Comparison of ENCODE assay signal across 7 cellular contexts in the genomic region with DNA sequence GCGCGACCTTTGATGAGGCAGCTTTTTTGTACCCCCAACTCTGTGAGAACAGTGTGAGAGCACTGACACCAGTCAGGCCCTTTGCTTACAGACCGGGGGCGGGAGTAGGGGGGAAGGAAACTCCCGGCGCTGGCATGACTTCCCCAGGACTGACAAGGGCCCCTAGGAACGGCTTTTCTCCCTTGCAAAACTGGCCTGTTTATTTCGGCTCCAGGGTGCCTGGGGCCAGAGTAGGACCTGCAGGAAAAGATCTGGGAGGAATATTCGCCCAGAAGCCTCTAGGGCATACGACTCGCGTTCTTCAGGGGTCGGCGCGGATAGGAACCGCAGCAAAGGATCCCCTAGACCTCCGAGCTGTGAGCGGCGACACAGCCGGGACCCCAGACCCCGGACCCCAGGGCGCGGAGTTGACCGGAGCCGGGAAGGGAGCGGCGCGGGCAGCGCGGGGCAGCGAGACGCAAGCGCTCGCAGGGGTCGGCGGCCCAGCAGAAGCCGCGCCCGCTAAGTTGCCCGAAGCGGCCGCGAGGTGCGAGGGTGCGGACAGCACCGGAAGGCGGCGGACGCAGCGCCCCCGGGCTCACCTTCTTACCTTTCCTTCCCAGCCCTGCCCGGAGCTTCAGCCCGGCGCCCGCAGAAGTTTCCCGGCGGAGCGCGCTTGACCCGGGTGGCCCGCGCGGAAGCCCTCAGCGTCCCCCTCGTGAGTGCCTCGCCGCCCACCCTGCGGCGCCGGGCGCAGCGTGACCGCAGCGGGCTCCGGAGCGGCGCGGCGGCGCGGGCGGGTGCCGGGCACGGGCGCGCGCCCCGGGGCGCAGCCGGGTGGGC. TPM values are rescaled to one million over a fixed set of nuclear protein-coding genes. Genes with fewer than 3 reads are reported as not detected.
DNase-seq lines count a peak whose midpoint lies in the region; ATAC-seq and TF ChIP-seq lines count a peak whose summit lies in the region.

A gene with protein sequence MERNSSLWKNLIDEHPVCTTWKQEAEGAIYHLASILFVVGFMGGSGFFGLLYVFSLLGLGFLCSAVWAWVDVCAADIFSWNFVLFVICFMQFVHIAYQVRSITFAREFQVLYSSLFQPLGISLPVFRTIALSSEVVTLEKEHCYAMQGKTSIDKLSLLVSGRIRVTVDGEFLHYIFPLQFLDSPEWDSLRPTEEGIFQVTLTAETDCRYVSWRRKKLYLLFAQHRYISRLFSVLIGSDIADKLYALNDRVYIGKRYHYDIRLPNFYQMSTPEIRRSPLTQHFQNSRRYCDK (minus strand): TSS at position 771 of the 822 bp plus-strand sequence. CDS start 18,105 bp downstream, outside the sequence.

- no peaks in the 10 kb centered on the region for H3K36me3 Mint-ChIP-seq in activated CD4-positive, alpha-beta memory T cell treated with anti-CD3 and anti-CD28 coated beads for 36 hours
- H3K36me3 Mint-ChIP-seq in osteocyte (ENCODE audit: unreplicated experiment): no peaks in the 10 kb centered on the region

- no peaks in the 10 kb centered on the region for H3K36me3 ChIP-seq in GM06990 (ENCODE audit: control insufficient read depth, insufficient read depth, low read length)

- no peak within 1 kb of the TSS for H3K27ac Mint-ChIP-seq in activated CD4-positive, alpha-beta memory T cell treated with anti-CD3 and anti-CD28 coated beads for 36 hours
- H3K27ac Mint-ChIP-seq in osteocyte (ENCODE audit: unreplicated experiment): peak within 1 kb of the TSS; percentile 69

- no peaks in the 10 kb centered on the region for H3K9me3 Mint-ChIP-seq in activated CD4-positive, alpha-beta memory T cell treated with anti-CD3 and anti-CD28 coated beads for 36 hours
- H3K9me3 Mint-ChIP-seq in osteocyte (ENCODE audit: unreplicated experiment): no peaks in the 10 kb centered on the region

- POLR2A ChIA-PET in activated CD4-positive, alpha-beta memory T cell treated with anti-CD3 and anti-CD28 coated beads for 36 hours (lab: Charles Lee): no interaction called here

- ATAC-seq in HG02798 (IDR thresholded peaks at IDR 0.05; ENCODE audit: poor library complexity, unreplicated experiment) (peak; percentile 52), HG03378 (IDR thresholded peaks at IDR 0.05; ENCODE audit: unreplicated experiment) (no peak)

- intact Hi-C loops in activated CD4-positive, alpha-beta memory T cell treated with anti-CD3 and anti-CD28 coated beads for 36 hours (cut with micrococcal nuclease): loop anchor here (2.0 kb wide), 1 partner anchor 93 kb away; no protein-coding TSS in a partner anchor
- intact Hi-C loops in head of caudate nucleus (cut with DNase I): no loop called here

- CTCF ChIA-PET in activated CD4-positive, alpha-beta memory T cell treated with anti-CD3 and anti-CD28 coated beads for 36 hours (lab: Charles Lee): interaction anchor here (1.2 kb wide), 1 partner anchor 92 kb away, joined by 3 read pairs; no protein-coding TSS in a partner anchor

- peaks cover 41% of the 10 kb centered on the region for H3K27me3 Mint-ChIP-seq in activated CD4-positive, alpha-beta memory T cell treated with anti-CD3 and anti-CD28 coated beads for 36 hours
- no peaks in the 10 kb centered on the region for H3K27me3 Mint-ChIP-seq in osteocyte (ENCODE audit: unreplicated experiment)

- H3K27me3 ChIP-seq in GM06990 (replicated peaks; ENCODE audit: control insufficient read depth, insufficient read depth, low read length): peaks cover 2% of the 10 kb centered on the region; the same call in 1 of the 2 replicates

- peak; percentile 15 for DNase-seq in GM06990 (ENCODE audit: extremely low read depth, insufficient read length)
- DNase-seq in activated CD4-positive, alpha-beta memory T cell treated with anti-CD3 and anti-CD28 coated beads for 36 hours: peak; percentile 10
- DNase-seq in head of caudate nucleus: peak in 37 of 42 donors; percentile 10 to 66 (median 42)
- DNase-seq in osteocyte (ENCODE audit: extremely low spot score, unreplicated experiment): no peak
- DNase-seq in foreskin melanocyte: no peak

- peaks cover 2% of the 10 kb centered on the region for H3K4me1 Mint-ChIP-seq in activated CD4-positive, alpha-beta memory T cell treated with anti-CD3 and anti-CD28 coated beads for 36 hours (ENCODE audit: low read depth)
- H3K4me1 Mint-ChIP-seq in osteocyte (ENCODE audit: unreplicated experiment): peaks cover 26% of the 10 kb centered on the region

- TF ChIP-seq CTCF in GM06990 (IDR thresholded peaks at IDR 0.05; ENCODE audit: insufficient read depth, low read length, poor library complexity, severe bottlenecking) (no peak), osteocyte (IDR thresholded peaks at IDR 0.05) (no peak)

- H3K4me3 ChIP-seq in GM06990 (replicated peaks; ENCODE audit: low read depth, low read length): peak within 1 kb of the TSS; percentile 44

- no peak within 1 kb of the TSS for H3K4me3 Mint-ChIP-seq in activated CD4-positive, alpha-beta memory T cell treated with anti-CD3 and anti-CD28 coated beads for 36 hours
- H3K4me3 Mint-ChIP-seq in osteocyte (ENCODE audit: unreplicated experiment): peak within 1 kb of the TSS; percentile 80

RNA-seq across cellular contexts. Expression of the gene that starts here (rescaled TPM):
- total RNA-seq in activated CD4-positive, alpha-beta memory T cell treated with anti-CD3 and anti-CD28 coated beads for 36 hours: not detected
- total RNA-seq in osteocyte: 1.6 and 2.1 TPM in 2 replicates

Comparison
In these comparisons a context has a peak if more than half of its experiments do, and no peak if none do; other contexts are left out.
1. Peak in DNase-seq in activated CD4-positive, alpha-beta memory T cell treated with anti-CD3 and anti-CD28 coated beads for 36 hours; RNA of the gene not detected or under 1 TPM.
2. DNase-seq: peak in GM06990 (single experiment) and head of caudate nucleus (37 of 42); none in osteocyte (single experiment) and foreskin melanocyte (single experiment).